Comparison of ENCODE assay signal across 8 cellular contexts in the genomic region with DNA sequence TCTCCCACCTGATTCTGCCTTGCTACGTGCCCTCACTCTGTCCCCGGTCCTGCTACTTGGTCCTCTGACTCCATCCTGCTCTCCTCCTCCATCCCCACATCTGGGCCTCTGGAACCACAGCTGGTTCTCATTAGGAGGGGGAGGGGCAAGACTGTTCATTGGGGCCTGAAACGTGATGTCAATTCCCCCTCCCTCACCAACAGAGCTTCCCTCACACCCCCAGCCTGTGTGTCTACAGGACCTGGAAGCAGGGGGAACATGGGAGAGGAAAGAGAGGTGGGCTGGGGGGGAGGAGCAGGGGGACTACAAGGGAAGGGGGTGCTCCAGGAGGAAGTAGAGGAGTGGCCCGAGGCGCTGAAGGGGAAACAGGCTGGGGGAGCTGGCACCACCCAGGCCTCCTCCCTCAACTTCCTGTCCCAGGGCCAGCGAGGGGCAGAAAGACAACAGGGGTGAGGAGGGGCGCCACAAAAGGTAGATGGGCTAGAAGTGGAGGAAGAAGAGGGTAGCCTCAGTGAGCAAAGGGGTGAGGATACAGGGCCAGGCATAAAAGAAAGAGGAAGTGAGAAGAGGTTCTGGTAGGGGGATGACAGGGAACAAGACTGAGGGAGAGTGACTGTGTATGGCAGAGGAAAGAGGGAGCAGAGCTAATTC. TPM values are rescaled to one million over a fixed set of nuclear protein-coding genes. Genes with fewer than 3 reads are reported as not detected.
DNase-seq lines count a peak whose midpoint lies in the region; ATAC-seq and TF ChIP-seq lines count a peak whose summit lies in the region.

No MANE protein-coding gene starts in this region.

- BruUV-seq in mammary epithelial cell (replicated peaks; lab: Mats Ljungman, UMichigan), result no TSS peak

- no peak overlapping the region for H3K9ac ChIP-seq in mammary epithelial cell (ENCODE audit: insufficient read depth, low read length)

- intact Hi-C loops in breast epithelium (cut with DNase I; ENCODE audit: low total_unique reads), result no loop called here
- intact Hi-C loops in mammary epithelial cell (cut with micrococcal nuclease), result no loop called here
- intact Hi-C loops in gastrocnemius medialis (cut with DNase I; ENCODE audit: low total_unique reads), result no loop called here

- TF ChIP-seq POLR2A in breast epithelium (IDR thresholded peaks at IDR 0.05), result no peak
- TF ChIP-seq POLR2A in gastrocnemius medialis (IDR thresholded peaks at IDR 0.05), result no peak

- dilution Hi-C loops in mammary epithelial cell (cut with HindIII; ENCODE audit: low sequenced_read_pairs), result no loop called here

- CTCF ChIA-PET in mammary epithelial cell (lab: Charles Lee; ENCODE audit: low non-redundant PET), result no interaction called here

- H3K4me2 ChIP-seq in mammary epithelial cell (ENCODE audit: insufficient read depth, low read depth, low read length), result no peak overlapping the region

- H3K27ac ChIP-seq in breast epithelium (peak overlapping the region; percentile 61 to 89), mammary epithelial cell (ENCODE audit: insufficient read depth, low read depth, low read length) (no peak overlapping the region), gastrocnemius medialis (peak overlapping the region; percentile 74 to 77 (median 76))

- no peak for DNase-seq in breast epithelium (ENCODE audit: low spot score in 2 of 2)
- no peak for DNase-seq in mammary epithelial cell
- DNase-seq in SIG-M5 (lab: John Stamatoyannopoulos, UW), result peak; percentile 50
- DNase-seq in fibroblast of peridontal ligament (ENCODE audit: extremely low read depth), result peak; percentile 67
- peak in 1 of 2 donors; percentile 58 for DNase-seq in gastrocnemius medialis
- no peak for DNase-seq in SK-N-DZ (ENCODE audit: low spot score)
- no peak for DNase-seq in DMS153 (lab: John Stamatoyannopoulos, UW)

- peak overlapping the region in 1 of 3 donors; percentile 17 for H3K4me3 ChIP-seq in breast epithelium
- no peak overlapping the region for H3K4me3 ChIP-seq in mammary epithelial cell (replicated peaks in 1 of 3; ENCODE audit: insufficient read depth in 1 of 3, low read depth in 2 of 3, low read length in 3 of 3)
- peak overlapping the region in 3 of 4 donors; percentile 5 to 9 (median 5) for H3K4me3 ChIP-seq in gastrocnemius medialis

- H3K27me3 ChIP-seq in breast epithelium (no peaks in the 10 kb centered on the region), mammary epithelial cell (ENCODE audit: insufficient read depth, low read length) (peaks cover 3% of the 10 kb centered on the region), gastrocnemius medialis (no peaks in the 10 kb centered on the region)

- TF ChIP-seq CTCF in breast epithelium (IDR thresholded peaks at IDR 0.05), result no peak
- TF ChIP-seq CTCF in mammary epithelial cell (conservative IDR thresholded peaks at IDR 0.05 in 1 of 2, IDR thresholded peaks at IDR 0.05 in 1 of 2; ENCODE audit: extremely low read depth in 1 of 2, insufficient read depth in 1 of 2, low read depth in 1 of 2, low read length in 2 of 2), result no peak
- TF ChIP-seq CTCF in gastrocnemius medialis (IDR thresholded peaks at IDR 0.05 in 4 of 5, conservative IDR thresholded peaks at IDR 0.05 in 1 of 5), result no peak

- in situ Hi-C loops in mammary epithelial cell (cut with MboI; ENCODE audit: low sequenced_read_pairs in 2 of 2) (no loop called here), gastrocnemius medialis (cut with MboI; ENCODE audit: low sequenced_read_pairs in 4 of 4) (no loop called here)

- H3K4me1 ChIP-seq in breast epithelium (no peaks in the 10 kb centered on the region), mammary epithelial cell (ENCODE audit: insufficient read depth, low read length) (no peaks in the 10 kb centered on the region), gastrocnemius medialis (peaks cover 15 to 30% of the 10 kb centered on the region in 2 donors)

- ATAC-seq in HG02885 (IDR thresholded peaks at IDR 0.05; ENCODE audit: poor library complexity, unreplicated experiment) (peak; percentile 94), gastrocnemius medialis (peak; percentile 41 to 54)

- H3K36me3 ChIP-seq in breast epithelium, result no peaks in the 10 kb centered on the region
- H3K36me3 ChIP-seq in mammary epithelial cell (ENCODE audit: insufficient read depth, low read length), result no peaks in the 10 kb centered on the region
- H3K36me3 ChIP-seq in gastrocnemius medialis, result no peaks in the 10 kb centered on the region

- H3K9me3 ChIP-seq in breast epithelium (no peaks in the 10 kb centered on the region), mammary epithelial cell (replicated peaks; ENCODE audit: insufficient read depth, low read length) (no peaks in the 10 kb centered on the region), gastrocnemius medialis (no peaks in the 10 kb centered on the region)

- 76% methylated on average over 4 of the region's 7 CpGs for WGBS in mammary epithelial cell (ENCODE audit: low coverage, missing lambda C conversion rate)

- no peaks in the 10 kb centered on the region for H4K20me1 ChIP-seq in mammary epithelial cell (ENCODE audit: insufficient read depth, low read length)

- no peaks in the 10 kb centered on the region for H3K79me2 ChIP-seq in mammary epithelial cell (ENCODE audit: insufficient read depth, low read length)

- H2AFZ ChIP-seq in mammary epithelial cell (ENCODE audit: low read depth, low read length), result no peak overlapping the region

RNA-seq across cellular contexts. Expression of a gene that starts 8.9 kb away (rescaled TPM):
- total RNA-seq in breast epithelium (10 to 100 TPM in 2 of 3 donors, 1 to 10 TPM in 1; 7.2 to 18.0 (median 13.8) TPM), mammary epithelial cell (under 1 TPM; 0.50 to 0.59 TPM), gastrocnemius medialis (1 to 10 TPM; 1.5 to 3.8 (median 2.8) TPM)
- 0.05 TPM for polyA plus RNA-seq in mammary epithelial cell
- polyA minus RNA-seq in mammary epithelial cell, result 0.05 TPM
- polyA plus RNA-seq in SK-N-DZ (2014; cell fraction: cytosol; rRNA removed), result 21.9 and 25.9 TPM in 2 replicates
- 31.8 and 52.5 TPM in 2 replicates for polyA plus RNA-seq in SK-N-DZ (2014; cell fraction: nucleus; rRNA removed)

RNA-seq across cellular contexts. Expression of a gene that starts 27.5 kb away (rescaled TPM):
- total RNA-seq in breast epithelium (10 to 100 TPM; 27.2 to 71.4 (median 38.2) TPM), mammary epithelial cell (10 to 100 TPM; 59.2 to 73.9 TPM), gastrocnemius medialis (10 to 100 TPM; 13.9 to 43.4 (median 19.6) TPM)
- 60.5 TPM for polyA plus RNA-seq in mammary epithelial cell
- polyA minus RNA-seq in mammary epithelial cell, result 99.5 TPM
- 4.1 and 6.9 TPM in 2 replicates for polyA plus RNA-seq in SK-N-DZ (2014; cell fraction: cytosol; rRNA removed)
- polyA plus RNA-seq in SK-N-DZ (2014; cell fraction: nucleus; rRNA removed), result 12.2 and 46.8 TPM in 2 replicates

RNA-seq across cellular contexts. Expression of a gene that starts 34.7 kb away (rescaled TPM):
- total RNA-seq in breast epithelium (10 to 100 TPM; 45.4 to 82.6 (median 54.7) TPM), mammary epithelial cell (100 to 1,000 TPM in 1 of 2 donors, 10 to 100 TPM in 1; 26.3 to 115 TPM), gastrocnemius medialis (10 to 100 TPM; 49.8 to 77.8 (median 65.7) TPM)
- 101 TPM for polyA plus RNA-seq in mammary epithelial cell
- polyA minus RNA-seq in mammary epithelial cell, result 135 TPM
- 27.3 and 34.8 TPM in 2 replicates for polyA plus RNA-seq in SK-N-DZ (2014; cell fraction: cytosol; rRNA removed)
- polyA plus RNA-seq in SK-N-DZ (2014; cell fraction: nucleus; rRNA removed), result 64.6 and 76.8 TPM in 2 replicates

RNA-seq across cellular contexts. Expression of a gene that starts 36.4 kb away (rescaled TPM):
- total RNA-seq in breast epithelium (10 to 100 TPM; 16.8 to 25.2 (median 18.9) TPM), mammary epithelial cell (10 to 100 TPM; 23.8 to 95.9 TPM), gastrocnemius medialis (10 to 100 TPM; 25.1 to 33.4 (median 27.7) TPM)
- 85.0 TPM for polyA plus RNA-seq in mammary epithelial cell
- polyA minus RNA-seq in mammary epithelial cell, result 28.8 TPM
- 118 and 378 TPM in 2 replicates for polyA plus RNA-seq in SK-N-DZ (2014; cell fraction: cytosol; rRNA removed)
- 64.1 and 65.7 TPM in 2 replicates for polyA plus RNA-seq in SK-N-DZ (2014; cell fraction: nucleus; rRNA removed)

RNA-seq across cellular contexts. Expression of a gene that starts 43.2 kb away (rescaled TPM):
- total RNA-seq in breast epithelium (100 to 1,000 TPM; 113 to 118 (median 113) TPM), mammary epithelial cell (100 to 1,000 TPM in 1 of 2 donors, 10 to 100 TPM in 1; 87.9 to 136 TPM), gastrocnemius medialis (100 to 1,000 TPM in 1 of 4 donors, 10 to 100 TPM in 3; 48.3 to 113 (median 70.5) TPM)
- polyA plus RNA-seq in mammary epithelial cell, result 175 TPM
- 199 TPM for polyA minus RNA-seq in mammary epithelial cell
- 79.8 and 90.3 TPM in 2 replicates for polyA plus RNA-seq in SK-N-DZ (2014; cell fraction: cytosol; rRNA removed)
- 74.2 and 89.2 TPM in 2 replicates for polyA plus RNA-seq in SK-N-DZ (2014; cell fraction: nucleus; rRNA removed)

Comparison
In these comparisons a context has a peak if more than half of its experiments do, and no peak if none do; other contexts are left out.
1. DNase-seq: peak in SIG-M5 (single experiment) and fibroblast of peridontal ligament (single experiment); none in breast epithelium (0 of 2), mammary epithelial cell (single experiment), SK-N-DZ (single experiment) and DMS153 (single experiment).
2. H3K4me3 ChIP-seq: peak in gastrocnemius medialis (3 of 4); none in mammary epithelial cell (0 of 3).